Comparison of ENCODE assay signal across 22 cellular contexts in genomic region chr10:114426476-114426875, GRCh38. TPM values are rescaled to one million over a fixed set of nuclear protein-coding genes. Genes with fewer than 3 reads are reported as not detected.
DNase-seq lines count a peak whose midpoint lies in the region; ATAC-seq, FAIRE-seq and TF ChIP-seq lines count a peak whose summit lies in the region.
"Had no signal": no experiment of that assay in that cellular context is flagged by ENCODE, and none has a peak within 500 bp of the region (broad histone marks: within the 10 kb centered on the region; RNA-seq: fewer than 3 reads in every experiment).

No MANE protein-coding gene starts in this region.

- no peak for DNase-seq in heart left ventricle
- DNase-seq in cardiac septum (ENCODE audit: low spot score): no peak
- no peak for DNase-seq in esophagus squamous epithelium (lab: John Stamatoyannopoulos, UW)
- no peak for DNase-seq in NCI-H524 treated with DMSO at 0.1 percent for 48 hours (lab: John Stamatoyannopoulos, UW)
- no peak for DNase-seq in frontal cortex (ENCODE audit: low spot score in 2 of 2)
- no peak for DNase-seq in HK-2 (ENCODE audit: unreplicated experiment)
- DNase-seq: 8988T; Caco-2; CD4-positive, alpha-beta memory T cell; DMS 273 treated with DMSO at 0.1 percent for 48 hours; DMS79 treated with DMSO at 0.1 percent for 48 hours; KBM-7; NCI-H1105; NCI-H2029 treated with DMSO at 0.1 percent for 48 hours; NCI-H2171; NCI-H446; NCI-H526 treated with DMSO at 0.1 percent for 48 hours; OCI-M1; SHP77 had no signal

- no peaks in the 10 kb centered on the region for H3K79me2 ChIP-seq in parathyroid adenoma

- H3K36me3 ChIP-seq in heart left ventricle (peaks cover 0 to 19% (median 0%) of the 10 kb centered on the region in 9 donors), esophagus squamous epithelium (peaks cover 0 to 20% (median 0%) of the 10 kb centered on the region in 3 donors), parathyroid adenoma (ENCODE audit: control insufficient read depth, insufficient read depth, low read length) (no peaks in the 10 kb centered on the region), subcutaneous abdominal adipose tissue (ENCODE audit: control insufficient read depth in 5 of 5, insufficient read depth in 5 of 5, low read length in 5 of 5) (peaks cover 0 to 16% (median 6%) of the 10 kb centered on the region in 5 donors)
- H3K36me3 ChIP-seq: BLaER1 treated with 17β-estradiol and CSF1 and Interleukin-3, amounts not matched to agents 10 nM and 100 nM had no signal

- H3K4me3 ChIP-seq in heart left ventricle (no peak overlapping the region), esophagus squamous epithelium (no peak overlapping the region), parathyroid adenoma (ENCODE audit: low read depth, low read length) (no peak overlapping the region), subcutaneous abdominal adipose tissue (ENCODE audit: low read depth in 1 of 5, low read length in 5 of 5) (no peak overlapping the region)
- H3K4me3 ChIP-seq: BLaER1 treated with 17β-estradiol and CSF1 and Interleukin-3, amounts not matched to agents 10 nM and 100 nM had no signal

- H3K9ac ChIP-seq in parathyroid adenoma: no peak overlapping the region
- no peak overlapping the region for H3K9ac ChIP-seq in subcutaneous abdominal adipose tissue (ENCODE audit: low read length in 5 of 5)
- H3K9ac ChIP-seq: BLaER1 treated with 17β-estradiol and CSF1 and Interleukin-3, amounts not matched to agents 10 nM and 100 nM had no signal

- H3K4me2 ChIP-seq in parathyroid adenoma (ENCODE audit: low read length): no peak overlapping the region
- H3K4me2 ChIP-seq: BLaER1 treated with 17β-estradiol and CSF1 and Interleukin-3, amounts not matched to agents 10 nM and 100 nM had no signal

- no peak for TF ChIP-seq POLR2A in heart left ventricle (IDR thresholded peaks at IDR 0.05)
- TF ChIP-seq POLR2A in esophagus squamous epithelium (IDR thresholded peaks at IDR 0.05): no peak

- H3K9me3 ChIP-seq in heart left ventricle (no peaks in the 10 kb centered on the region), esophagus squamous epithelium (no peaks in the 10 kb centered on the region), parathyroid adenoma (ENCODE audit: control insufficient read depth, low read length) (no peaks in the 10 kb centered on the region), subcutaneous abdominal adipose tissue (ENCODE audit: control insufficient read depth in 5 of 5, low read length in 5 of 5) (no peaks in the 10 kb centered on the region)
- H3K9me3 ChIP-seq: BLaER1 treated with 17β-estradiol and CSF1 and Interleukin-3, amounts not matched to agents 10 nM and 100 nM; Caco-2 had no signal

- H2AFZ ChIP-seq in parathyroid adenoma: peak overlapping the region; percentile 44

- intact Hi-C loops in heart left ventricle (cut with DNase I): loop anchor here in 3 of 10 donors (5.0 kb wide), 1 partner anchor 124 kb away; no protein-coding TSS in a partner anchor
- intact Hi-C loops in cardiac septum (cut with DNase I): no loop called here
- intact Hi-C loops in esophagus squamous epithelium (cut with DNase I): no loop called here

- H3K4me1 ChIP-seq in heart left ventricle (peaks cover 0 to 30% (median 13%) of the 10 kb centered on the region in 12 donors), esophagus squamous epithelium (no peaks in the 10 kb centered on the region), parathyroid adenoma (peaks cover 11% of the 10 kb centered on the region), subcutaneous abdominal adipose tissue (ENCODE audit: control insufficient read depth in 5 of 5, insufficient read depth in 5 of 5, low read length in 5 of 5) (peaks cover 0 to 29% (median 7%) of the 10 kb centered on the region in 5 donors)
- H3K4me1 ChIP-seq: BLaER1 treated with 17β-estradiol and CSF1 and Interleukin-3, amounts not matched to agents 10 nM and 100 nM; Caco-2 had no signal

- 41 to 59% (median 49%) methylated on average over 5 of the region's 5 CpGs for WGBS in heart left ventricle, 4 donors
- WGBS in esophagus squamous epithelium, 2 donors: 57 to 61% methylated on average over 5 of the region's 5 CpGs

- TF ChIP-seq CTCF in heart left ventricle (IDR thresholded peaks at IDR 0.05): no peak
- TF ChIP-seq CTCF in esophagus squamous epithelium (IDR thresholded peaks at IDR 0.05): no peak
- TF ChIP-seq CTCF in parathyroid adenoma (IDR thresholded peaks at IDR 0.05): no peak

- ATAC-seq in heart left ventricle: peak in 2 of 4 donors; percentile 1 to 8

- no peak for FAIRE-seq in frontal cortex (lab: Jason Lieb, UNC)

- H3K27ac ChIP-seq in heart left ventricle: peak overlapping the region in 10 of 12 donors; percentile 24 to 77 (median 50)
- H3K27ac ChIP-seq in esophagus squamous epithelium: peak overlapping the region in 3 of 4 donors; percentile 26 to 44 (median 30)
- no peak overlapping the region for H3K27ac ChIP-seq in parathyroid adenoma
- peak overlapping the region; percentile 38 for H3K27ac ChIP-seq in subcutaneous abdominal adipose tissue (ENCODE audit: low read depth, low read length)
- H3K27ac ChIP-seq: BLaER1 treated with 17β-estradiol and CSF1 and Interleukin-3, amounts not matched to agents 10 nM and 100 nM had no signal

- H3K27me3 ChIP-seq in heart left ventricle: no peaks in the 10 kb centered on the region
- H3K27me3 ChIP-seq in esophagus squamous epithelium: no peaks in the 10 kb centered on the region
- no peaks in the 10 kb centered on the region for H3K27me3 ChIP-seq in parathyroid adenoma (ENCODE audit: control insufficient read depth, insufficient read depth, low read length)
- no peaks in the 10 kb centered on the region for H3K27me3 ChIP-seq in subcutaneous abdominal adipose tissue (ENCODE audit: control insufficient read depth in 5 of 5, insufficient read depth in 4 of 5, low read length in 5 of 5)
- H3K27me3 ChIP-seq: BLaER1 treated with 17β-estradiol and CSF1 and Interleukin-3, amounts not matched to agents 10 nM and 100 nM had no signal

RNA-seq across cellular contexts. Expression of gene AFAP1L2, which starts 22.2 kb away (rescaled TPM):
- total RNA-seq in heart left ventricle: 1 to 10 TPM; 2.8 to 8.2 (median 5.0) TPM
- 1 to 10 TPM; 2.8 to 3.0 TPM for polyA plus RNA-seq in heart left ventricle
- 3.9 TPM for total RNA-seq in cardiac septum
- 10 to 100 TPM in 3 of 4 donors, 1 to 10 TPM in 1; 9.8 to 15.5 (median 11.8) TPM for total RNA-seq in esophagus squamous epithelium
- 6.1 TPM for total RNA-seq in frontal cortex
